ENCODE assay signal across 8 cellular contexts in genomic region chr1:204411451-204412245, GRCh38. TPM values are rescaled to one million over a fixed set of nuclear protein-coding genes. Genes with fewer than 3 reads are reported as not detected.
A peak's percentile ranks its signal among the peaks of the same experiment; 100 is the strongest.
DNase-seq lines count a peak whose midpoint lies in the region; ATAC-seq, FAIRE-seq and TF ChIP-seq lines count a peak whose summit lies in the region.

TSS of gene PPP1R15B (minus strand) at chr1:204411817. CDS start at chr1:204411411, 406 bp downstream.

- H3K9ac ChIP-seq in HUES64 (ENCODE audit: low read depth, low read length): peak within 1 kb of the TSS; percentile 85
- peak within 1 kb of the TSS; percentile 95 for H3K9ac ChIP-seq in OCI-LY1 (ENCODE audit: low read length)

- H3K9me3 ChIP-seq in HUES64 (ENCODE audit: insufficient read depth, low read depth, low read length) (no peaks in the 10 kb centered on the region), OCI-LY1 (ENCODE audit: low read length) (no peaks in the 10 kb centered on the region)

- H3K9me2 ChIP-seq in OCI-LY1 (ENCODE audit: low read depth, low read length): no peaks in the 10 kb centered on the region

- FAIRE-seq in endometrium (lab: Jason Lieb, UNC): peak; percentile 82

- no peaks in the 10 kb centered on the region for H3K9me3 Mint-ChIP-seq in mesothelial cell of epicardium

- H3K36me3 Mint-ChIP-seq in mesothelial cell of epicardium: no peaks in the 10 kb centered on the region

- H3K4me1 Mint-ChIP-seq in mesothelial cell of epicardium: peaks cover 33% of the 10 kb centered on the region

- H3K79me2 ChIP-seq in OCI-LY1 (ENCODE audit: insufficient read depth, low read length): peaks cover 49% of the 10 kb centered on the region

- in situ Hi-C loops in Caki2 (cut with HindIII; ENCODE audit: low pct_unique_long_range_greater_than_20kb, low sequenced_read_pairs): no loop called here

- H3K4me3 ChIP-seq in HUES64 (ENCODE audit: low read length) (peak within 1 kb of the TSS; percentile 77), OCI-LY1 (ENCODE audit: low read depth, low read length, poor library complexity, severe bottlenecking) (peak within 1 kb of the TSS; percentile 91)

- H3K27me3 ChIP-seq in HUES64 (ENCODE audit: insufficient read depth, low read length): no peaks in the 10 kb centered on the region
- no peaks in the 10 kb centered on the region for H3K27me3 ChIP-seq in OCI-LY1 (ENCODE audit: insufficient read depth, low read length)

- under 1% methylated on average over 67 of the region's 70 CpGs for WGBS in HUES64

- H3K27me3 Mint-ChIP-seq in mesothelial cell of epicardium (ENCODE audit: low read depth): no peaks in the 10 kb centered on the region

- peaks cover 8% of the 10 kb centered on the region; the same call in 1 of the 2 replicates for H3F3A ChIP-seq in OCI-LY1 (ENCODE audit: insufficient read depth, low read length)

- H3K27ac ChIP-seq in HUES64 (ENCODE audit: low read depth, low read length): peak within 1 kb of the TSS; percentile 95
- peak within 1 kb of the TSS; percentile 84 for H3K27ac ChIP-seq in OCI-LY1 (ENCODE audit: low read depth, low read length, poor library complexity, severe bottlenecking)

- DNase-seq in Caki2 (ENCODE audit: low read depth) (peak; percentile 100), mesothelial cell of epicardium (ENCODE audit: low spot score in 2 of 2, unreplicated experiment in 2 of 2) (peak; percentile 94 to 96)
- DNase-seq in activated CD8-positive, alpha-beta memory T cell treated with anti-CD3 and anti-CD28 coated beads, Interleukin-2, amount 50 U/mL, for 4 hours: peak; percentile 97
- DNase-seq in stimulated activated CD8-positive, alpha-beta memory T cell treated with anti-CD3 and anti-CD28 coated beads, Interleukin-15, amount 100 ng/mL, for 48 hours (ENCODE audit: low read depth in 2 of 2): peak; percentile 95 to 97

- H3K4me2 ChIP-seq in OCI-LY1 (ENCODE audit: low read length): peak within 1 kb of the TSS; percentile 94

- no peak within 1 kb of the TSS for H2AFZ ChIP-seq in OCI-LY1 (ENCODE audit: low read length)

- H3K27ac Mint-ChIP-seq in mesothelial cell of epicardium: peak within 1 kb of the TSS; percentile 100

- peak within 1 kb of the TSS; percentile 100 for H3K4me3 Mint-ChIP-seq in mesothelial cell of epicardium

- peaks cover 27% of the 10 kb centered on the region for H3K36me3 ChIP-seq in HUES64 (ENCODE audit: insufficient read depth, low read length)
- H3K36me3 ChIP-seq in OCI-LY1 (ENCODE audit: insufficient read depth, low read length): peaks cover 42% of the 10 kb centered on the region

- H3K4me1 ChIP-seq in HUES64 (ENCODE audit: insufficient read depth, low read length) (no peaks in the 10 kb centered on the region), OCI-LY1 (ENCODE audit: insufficient read depth, low read length, severe bottlenecking) (peaks cover 32% of the 10 kb centered on the region)

- H4K20me1 ChIP-seq in OCI-LY1 (ENCODE audit: insufficient read depth, low read length): 0 out of 2 replicates have a peak, but pooled peaks cover 5% of the 10 kb centered on the region

- peak; percentile 92 for ATAC-seq in GM21423 (IDR thresholded peaks at IDR 0.05; ENCODE audit: unreplicated experiment)

- TF ChIP-seq CTCF in OCI-LY1 (IDR thresholded peaks at IDR 0.05; ENCODE audit: low read length): no peak
- TF ChIP-seq CTCF in mesothelial cell of epicardium (IDR thresholded peaks at IDR 0.05; ENCODE audit: unreplicated experiment): no peak

RNA-seq across cellular contexts. Expression of gene PPP1R15B, which starts in this region (rescaled TPM):
- total RNA-seq in Caki2 (2014; rRNA removed; shearing (Covaris generic); ENCODE audit: low replicate concordance): 22.6 and 26.1 TPM in 2 replicates
- polyA plus RNA-seq in HUES64 (2013, experiment 1 of 2): 19.8 TPM
- polyA plus RNA-seq in HUES64 (2013, experiment 2 of 2): 21.0 TPM
- total RNA-seq in mesothelial cell of epicardium: 56.2 to 57.5 TPM (median 57.5 TPM) in 3 replicates

Comparison
In these comparisons a context has a peak if more than half of its experiments do, and no peak if none do; other contexts are left out.
1. Peak in every context shown above with its lines: DNase-seq, ATAC-seq, H3K4me3 ChIP-seq and H3K27ac ChIP-seq.